ENCODE assay signal across 1 cellular context in genomic region chr4:98928505-98929340, GRCh38.
TF ChIP-seq lines count a peak whose summit lies in the region.

Gene EIF4E (minus strand): TSS chr4:98929133. CDS start chr4:98929112, 21 bp downstream.

TF ChIP-seq in K562, 482 proteins besides CTCF, POLR2A, EP300 and RAD21 (continued from another document and continues in another):
- TF ChIP-seq TSHZ1 (CRISPR knock-in tag; IDR thresholded peaks at IDR 0.05) (no peak), ZNF124 (CRISPR knock-in tag; IDR thresholded peaks at IDR 0.05) (no peak), MITF (IDR thresholded peaks at IDR 0.05) (no peak), HINFP (tag; conservative IDR thresholded peaks at IDR 0.05; ENCODE audit: low read depth) (no peak), RHOXF2B (CRISPR knock-in tag; conservative IDR thresholded peaks at IDR 0.05) (no peak), ZNF644 (tag; IDR thresholded peaks at IDR 0.05; ENCODE audit: low read depth) (no peak), MEIS2 (IDR thresholded peaks at IDR 0.05; ENCODE audit: partially characterized antibody) (peak; percentile 53), SMARCB1 (IDR thresholded peaks at IDR 0.05; ENCODE audit: insufficient read length, low read depth) (no peak), PHF20 (IDR thresholded peaks at IDR 0.05; ENCODE audit: partially characterized antibody) (peak; percentile 58), CTCFL (IDR thresholded peaks at IDR 0.05; ENCODE audit: borderline replicate concordance, insufficient read depth, low read depth, low read length, poor library complexity, severe bottlenecking) (peak; percentile 95), ZNF143 (CRISPR knock-in tag; IDR thresholded peaks at IDR 0.05) (peak; percentile 75), MXD1 (CRISPR knock-in tag; IDR thresholded peaks at IDR 0.05; ENCODE audit: borderline replicate concordance, poor library complexity, severe bottlenecking) (no peak), ZNF785 (CRISPR knock-in tag; IDR thresholded peaks at IDR 0.05) (no peak), CHD2 (IDR thresholded peaks at IDR 0.05; ENCODE audit: low read depth, low read length) (no peak; the same call in 1 of the 2 replicates), ZNF384 (IDR thresholded peaks at IDR 0.05; ENCODE audit: low read depth, low read length) (peak; percentile 100), JUNB (CRISPR knock-in tag; conservative IDR thresholded peaks at IDR 0.05) (no peak; the same call in 1 of the 2 replicates), BCL6 (CRISPR knock-in tag; IDR thresholded peaks at IDR 0.05) (no peak), ZBTB11 (CRISPR knock-in tag; IDR thresholded peaks at IDR 0.05) (peak in 1 of 3 experiments; percentile 20; a peak in 1 of 6 replicates), STAT5B (CRISPR knock-in tag; IDR thresholded peaks at IDR 0.05) (no peak), RERE (CRISPR knock-in tag; IDR thresholded peaks at IDR 0.05; ENCODE audit: borderline replicate concordance) (no peak), JUN (IDR thresholded peaks at IDR 0.05; ENCODE audit: borderline replicate concordance, low read depth, low read length) (no peak), JUN (CRISPR knock-in tag; IDR thresholded peaks at IDR 0.05; ENCODE audit: borderline replicate concordance) (no peak), CUX1 (CRISPR knock-in tag; IDR thresholded peaks at IDR 0.05) (peak; percentile 67; the same call in 1 of the 2 replicates), GTF2A2 (tag; IDR thresholded peaks at IDR 0.05) (no peak), OTX1 (CRISPR knock-in tag; IDR thresholded peaks at IDR 0.05) (0 out of 2 replicates have a peak, but pooled peaks have one; percentile 49), ZC3H8 (IDR thresholded peaks at IDR 0.05) (no peak), LCOR (CRISPR knock-in tag; IDR thresholded peaks at IDR 0.05) (peak; percentile 70; the same call in 1 of the 2 replicates), TBL1XR1 (IDR thresholded peaks at IDR 0.05; ENCODE audit: low read length in 2 of 2) (0 out of 4 replicates have a peak, but pooled peaks have one; percentile 8 to 21), E2F4 (CRISPR knock-in tag; IDR thresholded peaks at IDR 0.05; ENCODE audit: low read depth) (0 out of 2 replicates have a peak, but pooled peaks have one; percentile 43)
